In genomic region chr15:50249704-50250103, GRCh38 we compare ENCODE assay signal across 2 cellular contexts.
A peak's percentile ranks its signal among the peaks of the same experiment; 100 is the strongest.
TF ChIP-seq lines count a peak whose summit lies in the region.

No MANE protein-coding gene starts in this region.

TF ChIP-seq in IMR-90, 13 proteins besides CTCF, POLR2A, EP300 and RAD21:
- TF ChIP-seq, protein P1, sequence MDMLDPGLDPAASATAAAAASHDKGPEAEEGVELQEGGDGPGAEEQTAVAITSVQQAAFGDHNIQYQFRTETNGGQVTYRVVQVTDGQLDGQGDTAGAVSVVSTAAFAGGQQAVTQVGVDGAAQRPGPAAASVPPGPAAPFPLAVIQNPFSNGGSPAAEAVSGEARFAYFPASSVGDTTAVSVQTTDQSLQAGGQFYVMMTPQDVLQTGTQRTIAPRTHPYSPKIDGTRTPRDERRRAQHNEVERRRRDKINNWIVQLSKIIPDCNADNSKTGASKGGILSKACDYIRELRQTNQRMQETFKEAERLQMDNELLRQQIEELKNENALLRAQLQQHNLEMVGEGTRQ (IDR thresholded peaks at IDR 0.05; ENCODE audit: low read depth, low read length): no peak
- TF ChIP-seq MAFK (IDR thresholded peaks at IDR 0.05; ENCODE audit: low read depth, low read length) (peak; percentile 95), MXI1 (IDR thresholded peaks at IDR 0.05; ENCODE audit: borderline replicate concordance, low read depth, low read length) (no peak), CEBPB (IDR thresholded peaks at IDR 0.05; ENCODE audit: low read depth, low read length) (no peak), RCOR1 (IDR thresholded peaks at IDR 0.05; ENCODE audit: insufficient replicate concordance, low read length) (no peak), FOS (IDR thresholded peaks at IDR 0.05; ENCODE audit: low read depth, low read length) (no peak)

TF ChIP-seq in K562, 482 proteins besides CTCF, POLR2A, EP300 and RAD21:
- TF ChIP-seq PURB (CRISPR knock-in tag; IDR thresholded peaks at IDR 0.05; ENCODE audit: low read depth) (no peak), RBM25 (IDR thresholded peaks at IDR 0.05; ENCODE audit: low read depth, low read length, severe bottlenecking) (no peak), STAT6 (CRISPR knock-in tag; IDR thresholded peaks at IDR 0.05) (no peak), MYBL2 (IDR thresholded peaks at IDR 0.05; ENCODE audit: low read depth) (no peak), MYBL2 (CRISPR knock-in tag; IDR thresholded peaks at IDR 0.05; ENCODE audit: borderline replicate concordance) (no peak), MAFG (tag; conservative IDR thresholded peaks at IDR 0.05) (peak; percentile 78), MAFK (IDR thresholded peaks at IDR 0.05; ENCODE audit: low read length) (peak; percentile 89), SP2 (IDR thresholded peaks at IDR 0.05; ENCODE audit: extremely low read depth, low read depth, low read length, poor library complexity, severe bottlenecking) (no peak), ZNF668 (CRISPR knock-in tag; IDR thresholded peaks at IDR 0.05) (no peak), ZNF316 (IDR thresholded peaks at IDR 0.05) (peak; percentile 87), CBX3 (IDR thresholded peaks at IDR 0.05; ENCODE audit: borderline replicate concordance in 1 of 2, low read length in 2 of 2) (no peak), SREBF2 (CRISPR knock-in tag; IDR thresholded peaks at IDR 0.05) (no peak), SIRT6 (IDR thresholded peaks at IDR 0.05; ENCODE audit: low read depth, low read length) (no peak), C11orf30 (IDR thresholded peaks at IDR 0.05; ENCODE audit: low read depth) (peak; percentile 84), MAFF (IDR thresholded peaks at IDR 0.05; ENCODE audit: low read length) (peak; percentile 84), ZBTB43 (CRISPR knock-in tag; IDR thresholded peaks at IDR 0.05) (no peak)
- TF ChIP-seq, protein P2, sequence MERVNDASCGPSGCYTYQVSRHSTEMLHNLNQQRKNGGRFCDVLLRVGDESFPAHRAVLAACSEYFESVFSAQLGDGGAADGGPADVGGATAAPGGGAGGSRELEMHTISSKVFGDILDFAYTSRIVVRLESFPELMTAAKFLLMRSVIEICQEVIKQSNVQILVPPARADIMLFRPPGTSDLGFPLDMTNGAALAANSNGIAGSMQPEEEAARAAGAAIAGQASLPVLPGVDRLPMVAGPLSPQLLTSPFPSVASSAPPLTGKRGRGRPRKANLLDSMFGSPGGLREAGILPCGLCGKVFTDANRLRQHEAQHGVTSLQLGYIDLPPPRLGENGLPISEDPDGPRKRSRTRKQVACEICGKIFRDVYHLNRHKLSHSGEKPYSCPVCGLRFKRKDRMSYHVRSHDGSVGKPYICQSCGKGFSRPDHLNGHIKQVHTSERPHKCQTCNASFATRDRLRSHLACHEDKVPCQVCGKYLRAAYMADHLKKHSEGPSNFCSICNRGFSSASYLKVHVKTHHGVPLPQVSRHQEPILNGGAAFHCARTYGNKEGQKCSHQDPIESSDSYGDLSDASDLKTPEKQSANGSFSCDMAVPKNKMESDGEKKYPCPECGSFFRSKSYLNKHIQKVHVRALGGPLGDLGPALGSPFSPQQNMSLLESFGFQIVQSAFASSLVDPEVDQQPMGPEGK (CRISPR knock-in tag; IDR thresholded peaks at IDR 0.05; ENCODE audit: borderline replicate concordance): no peak
